1 cellular context compared by ENCODE assay signal in genomic region chr13:49996166-49996915, GRCh38.
A peak's percentile ranks its signal among the peaks of the same experiment; 100 is the strongest.
TF ChIP-seq lines count a peak whose summit lies in the region.

No MANE protein-coding gene starts in this region.

TF ChIP-seq in GM12878, 131 proteins besides CTCF, POLR2A, EP300 and RAD21 (continued from another document):
- TF ChIP-seq ZNF687 (IDR thresholded peaks at IDR 0.05) (0 out of 2 replicates have a peak, but pooled peaks have one; percentile 51), ZSCAN29 (IDR thresholded peaks at IDR 0.05) (0 out of 2 replicates have a peak, but pooled peaks have one; percentile 27), TAF1 (IDR thresholded peaks at IDR 0.05; ENCODE audit: borderline replicate concordance, low read depth, low read length) (peak; percentile 80; the same call in 1 of the 2 replicates), EED (IDR thresholded peaks at IDR 0.05; ENCODE audit: low read depth) (0 out of 2 replicates have a peak, but pooled peaks have one; percentile 22), POU2F2 (IDR thresholded peaks at IDR 0.05; ENCODE audit: borderline replicate concordance, low read depth, low read length) (peak; percentile 22; the same call in 1 of the 3 replicates), IKZF1 (conservative IDR thresholded peaks at IDR 0.05) (peak; percentile 63), KDM1A (IDR thresholded peaks at IDR 0.05; ENCODE audit: borderline replicate concordance) (no peak), SMAD5 (IDR thresholded peaks at IDR 0.05; ENCODE audit: low read depth) (peak; percentile 19; the same call in 1 of the 2 replicates), NKRF (conservative IDR thresholded peaks at IDR 0.05) (0 out of 2 replicates have a peak, but pooled peaks have one; percentile 26), CHD2 (IDR thresholded peaks at IDR 0.05; ENCODE audit: borderline replicate concordance, low read depth, low read length) (peak; percentile 83; the same call in 1 of the 2 replicates), SUPT20H (IDR thresholded peaks at IDR 0.05; ENCODE audit: borderline replicate concordance, control insufficient read depth, low read depth, low read length) (no peak), CEBPZ (IDR thresholded peaks at IDR 0.05; ENCODE audit: low read depth, low read length) (no peak), BACH1 (IDR thresholded peaks at IDR 0.05; ENCODE audit: borderline replicate concordance) (peak; percentile 60), BCL11A (IDR thresholded peaks at IDR 0.05; ENCODE audit: low read depth, low read length) (no peak), POLR2AphosphoS2 (IDR thresholded peaks at IDR 0.05; ENCODE audit: low read depth, low read length) (0 out of 2 replicates have a peak, but pooled peaks have one; percentile 54), MEF2A (IDR thresholded peaks at IDR 0.05; ENCODE audit: insufficient read depth, low read depth, low read length) (0 out of 2 replicates have a peak, but pooled peaks have one; percentile 33), FOS (IDR thresholded peaks at IDR 0.05; ENCODE audit: borderline replicate concordance, extremely low read depth, insufficient read length) (no peak), RAD51 (IDR thresholded peaks at IDR 0.05) (no peak), RB1 (IDR thresholded peaks at IDR 0.05; ENCODE audit: borderline replicate concordance) (0 out of 2 replicates have a peak, but pooled peaks have one; percentile 22), NFYA (IDR thresholded peaks at IDR 0.05; ENCODE audit: borderline replicate concordance, low read depth, low read length) (no peak), KLF5 (IDR thresholded peaks at IDR 0.05; ENCODE audit: partially characterized antibody) (peak; percentile 23), BHLHE40 (IDR thresholded peaks at IDR 0.05; ENCODE audit: borderline replicate concordance in 1 of 2, low read depth in 2 of 2, low read length in 1 of 2) (peak; percentile 9 to 42; a peak in 3 of 4 replicates), GATAD2B (conservative IDR thresholded peaks at IDR 0.05; ENCODE audit: low read depth) (peak; percentile 63), FOXM1 (IDR thresholded peaks at IDR 0.05; ENCODE audit: low read depth, low read length) (no peak), TBL1XR1 (IDR thresholded peaks at IDR 0.05; ENCODE audit: low read depth, low read length) (no peak), TCF3 (IDR thresholded peaks at IDR 0.05; ENCODE audit: borderline replicate concordance, insufficient read depth, low read depth, low read length) (0 out of 2 replicates have a peak, but pooled peaks have one; percentile 46), RUNX3 (IDR thresholded peaks at IDR 0.05; ENCODE audit: low read length) (peak; percentile 52), CEBPB (IDR thresholded peaks at IDR 0.05; ENCODE audit: borderline replicate concordance in 1 of 2, low read depth in 2 of 2, low read length in 2 of 2) (no peak), LARP7 (IDR thresholded peaks at IDR 0.05) (peak; percentile 43; the same call in 1 of the 2 replicates), POLR2AphosphoS5 (IDR thresholded peaks at IDR 0.05; ENCODE audit: low read length) (0 out of 2 replicates have a peak, but pooled peaks have one; percentile 26), CREB1 (IDR thresholded peaks at IDR 0.05; ENCODE audit: low read depth) (peak; percentile 2; the same call in 1 of the 2 replicates), PML (IDR thresholded peaks at IDR 0.05; ENCODE audit: low read length) (peak; percentile 45; the same call in 1 of the 2 replicates), RFX5 (IDR thresholded peaks at IDR 0.05; ENCODE audit: low read depth, low read length) (no peak)
- TF ChIP-seq, protein P1, sequence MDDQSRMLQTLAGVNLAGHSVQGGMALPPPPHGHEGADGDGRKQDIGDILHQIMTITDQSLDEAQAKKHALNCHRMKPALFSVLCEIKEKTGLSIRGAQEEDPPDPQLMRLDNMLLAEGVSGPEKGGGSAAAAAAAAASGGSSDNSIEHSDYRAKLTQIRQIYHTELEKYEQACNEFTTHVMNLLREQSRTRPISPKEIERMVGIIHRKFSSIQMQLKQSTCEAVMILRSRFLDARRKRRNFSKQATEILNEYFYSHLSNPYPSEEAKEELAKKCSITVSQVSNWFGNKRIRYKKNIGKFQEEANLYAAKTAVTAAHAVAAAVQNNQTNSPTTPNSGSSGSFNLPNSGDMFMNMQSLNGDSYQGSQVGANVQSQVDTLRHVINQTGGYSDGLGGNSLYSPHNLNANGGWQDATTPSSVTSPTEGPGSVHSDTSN (IDR thresholded peaks at IDR 0.05; ENCODE audit: insufficient replicate concordance, low read depth, low read length): peak; percentile 11
- TF ChIP-seq, protein P2, sequence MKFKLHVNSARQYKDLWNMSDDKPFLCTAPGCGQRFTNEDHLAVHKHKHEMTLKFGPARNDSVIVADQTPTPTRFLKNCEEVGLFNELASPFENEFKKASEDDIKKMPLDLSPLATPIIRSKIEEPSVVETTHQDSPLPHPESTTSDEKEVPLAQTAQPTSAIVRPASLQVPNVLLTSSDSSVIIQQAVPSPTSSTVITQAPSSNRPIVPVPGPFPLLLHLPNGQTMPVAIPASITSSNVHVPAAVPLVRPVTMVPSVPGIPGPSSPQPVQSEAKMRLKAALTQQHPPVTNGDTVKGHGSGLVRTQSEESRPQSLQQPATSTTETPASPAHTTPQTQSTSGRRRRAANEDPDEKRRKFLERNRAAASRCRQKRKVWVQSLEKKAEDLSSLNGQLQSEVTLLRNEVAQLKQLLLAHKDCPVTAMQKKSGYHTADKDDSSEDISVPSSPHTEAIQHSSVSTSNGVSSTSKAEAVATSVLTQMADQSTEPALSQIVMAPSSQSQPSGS (IDR thresholded peaks at IDR 0.05; ENCODE audit: low read length): no peak
- TF ChIP-seq, protein P3, sequence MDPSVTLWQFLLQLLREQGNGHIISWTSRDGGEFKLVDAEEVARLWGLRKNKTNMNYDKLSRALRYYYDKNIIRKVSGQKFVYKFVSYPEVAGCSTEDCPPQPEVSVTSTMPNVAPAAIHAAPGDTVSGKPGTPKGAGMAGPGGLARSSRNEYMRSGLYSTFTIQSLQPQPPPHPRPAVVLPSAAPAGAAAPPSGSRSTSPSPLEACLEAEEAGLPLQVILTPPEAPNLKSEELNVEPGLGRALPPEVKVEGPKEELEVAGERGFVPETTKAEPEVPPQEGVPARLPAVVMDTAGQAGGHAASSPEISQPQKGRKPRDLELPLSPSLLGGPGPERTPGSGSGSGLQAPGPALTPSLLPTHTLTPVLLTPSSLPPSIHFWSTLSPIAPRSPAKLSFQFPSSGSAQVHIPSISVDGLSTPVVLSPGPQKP (IDR thresholded peaks at IDR 0.05; ENCODE audit: low read depth, low read length): 0 out of 2 replicates have a peak, but pooled peaks have one; percentile 19
